ENCODE assay signal across 1 cellular context in genomic region chr14:22984959-22985658, GRCh38.
A peak's percentile ranks its signal among the peaks of the same experiment; 100 is the strongest.
TF ChIP-seq lines count a peak whose summit lies in the region.

No MANE protein-coding gene starts in this region.

TF ChIP-seq in HepG2, 621 proteins besides CTCF, POLR2A, EP300 and RAD21:
- TF ChIP-seq TOPORS (CRISPR knock-in tag; IDR thresholded peaks at IDR 0.05) = 0 out of 2 replicates have a peak, but pooled peaks have one; percentile 64
- TF ChIP-seq SMYD3 (CRISPR knock-in tag; IDR thresholded peaks at IDR 0.05) = peak; percentile 19; the same call in 1 of the 2 replicates
- 0 out of 2 replicates have a peak, but pooled peaks have one; percentile 26 for TF ChIP-seq BRF2 (CRISPR knock-in tag; IDR thresholded peaks at IDR 0.05)
- 0 out of 2 replicates have a peak, but pooled peaks have one; percentile 55 for TF ChIP-seq NONO (IDR thresholded peaks at IDR 0.05)
- TF ChIP-seq NONO (CRISPR knock-in tag; conservative IDR thresholded peaks at IDR 0.05) = no peak
- 0 out of 2 replicates have a peak, but pooled peaks have one; percentile 35 for TF ChIP-seq ZNF232 (CRISPR knock-in tag; IDR thresholded peaks at IDR 0.05; ENCODE audit: borderline replicate concordance)
- TF ChIP-seq SNAPC2 (CRISPR knock-in tag; IDR thresholded peaks at IDR 0.05) = 0 out of 2 replicates have a peak, but pooled peaks have one; percentile 26
- TF ChIP-seq, protein P1, sequence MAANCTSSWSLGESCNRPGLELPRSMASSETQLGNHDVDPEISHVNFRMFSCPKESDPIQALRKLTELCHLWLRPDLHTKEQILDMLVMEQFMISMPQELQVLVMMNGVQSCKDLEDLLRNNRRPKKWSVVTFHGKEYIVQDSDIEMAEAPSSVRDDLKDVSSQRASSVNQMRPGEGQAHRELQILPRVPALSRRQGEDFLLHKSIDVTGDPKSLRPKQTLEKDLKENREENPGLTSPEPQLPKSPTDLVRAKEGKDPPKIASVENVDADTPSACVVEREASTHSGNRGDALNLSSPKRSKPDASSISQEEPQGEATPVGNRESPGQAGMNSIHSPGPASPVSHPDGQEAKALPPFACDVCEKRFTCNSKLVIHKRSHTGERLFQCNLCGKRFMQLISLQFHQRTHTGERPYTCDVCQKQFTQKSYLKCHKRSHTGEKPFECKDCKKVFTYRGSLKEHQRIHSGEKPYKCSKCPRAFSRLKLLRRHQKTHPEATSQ (CRISPR knock-in tag; IDR thresholded peaks at IDR 0.05; ENCODE audit: borderline replicate concordance) = 0 out of 2 replicates have a peak, but pooled peaks have one; percentile 43
- 0 out of 2 replicates have a peak, but pooled peaks have one; percentile 4 for TF ChIP-seq RXRB (CRISPR knock-in tag; IDR thresholded peaks at IDR 0.05; ENCODE audit: borderline replicate concordance)
- TF ChIP-seq TMF1 (CRISPR knock-in tag; IDR thresholded peaks at IDR 0.05; ENCODE audit: low read depth) = 0 out of 2 replicates have a peak, but pooled peaks have one; percentile 35
- TF ChIP-seq NCOA5 (CRISPR knock-in tag; IDR thresholded peaks at IDR 0.05) = 0 out of 2 replicates have a peak, but pooled peaks have one; percentile 68
- TF ChIP-seq NBN (conservative IDR thresholded peaks at IDR 0.05) = peak; percentile 73; the same call in 1 of the 2 replicates
- 0 out of 2 replicates have a peak, but pooled peaks have one; percentile 34 for TF ChIP-seq ARID2 (CRISPR knock-in tag; IDR thresholded peaks at IDR 0.05; ENCODE audit: borderline replicate concordance)
- no peak for TF ChIP-seq ZNF788 (CRISPR knock-in tag; IDR thresholded peaks at IDR 0.05; ENCODE audit: borderline replicate concordance)
- TF ChIP-seq ZBTB40 (IDR thresholded peaks at IDR 0.05) = no peak
- no peak for TF ChIP-seq ZBTB40 (CRISPR knock-in tag; IDR thresholded peaks at IDR 0.05)
- TF ChIP-seq ZNF574 (CRISPR knock-in tag; IDR thresholded peaks at IDR 0.05) = 0 out of 2 replicates have a peak, but pooled peaks have one; percentile 11
- TF ChIP-seq, protein P2, sequence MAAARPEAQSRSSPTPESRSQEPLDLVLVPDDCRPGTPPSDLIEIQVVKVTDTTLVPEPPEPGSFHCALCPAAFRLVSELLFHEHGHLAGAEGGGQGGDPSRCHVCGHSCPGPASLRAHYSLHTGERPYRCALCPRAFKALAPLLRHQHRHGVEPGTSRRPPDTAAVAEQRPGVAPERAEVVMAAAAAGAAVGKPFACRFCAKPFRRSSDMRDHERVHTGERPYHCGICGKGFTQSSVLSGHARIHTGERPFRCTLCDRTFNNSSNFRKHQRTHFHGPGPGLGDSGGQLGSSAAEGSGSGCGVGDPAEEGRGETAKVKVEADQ (CRISPR knock-in tag; IDR thresholded peaks at IDR 0.05; ENCODE audit: borderline replicate concordance) = no peak
- peak; percentile 2; the same call in 1 of the 2 replicates for TF ChIP-seq POLR2G (IDR thresholded peaks at IDR 0.05; ENCODE audit: low read depth, low read length)
- TF ChIP-seq AGO2 (optimal IDR thresholded peaks at IDR 0.05; ENCODE audit: low read depth, low read length) = peak; percentile 12
- TF ChIP-seq, protein P3, sequence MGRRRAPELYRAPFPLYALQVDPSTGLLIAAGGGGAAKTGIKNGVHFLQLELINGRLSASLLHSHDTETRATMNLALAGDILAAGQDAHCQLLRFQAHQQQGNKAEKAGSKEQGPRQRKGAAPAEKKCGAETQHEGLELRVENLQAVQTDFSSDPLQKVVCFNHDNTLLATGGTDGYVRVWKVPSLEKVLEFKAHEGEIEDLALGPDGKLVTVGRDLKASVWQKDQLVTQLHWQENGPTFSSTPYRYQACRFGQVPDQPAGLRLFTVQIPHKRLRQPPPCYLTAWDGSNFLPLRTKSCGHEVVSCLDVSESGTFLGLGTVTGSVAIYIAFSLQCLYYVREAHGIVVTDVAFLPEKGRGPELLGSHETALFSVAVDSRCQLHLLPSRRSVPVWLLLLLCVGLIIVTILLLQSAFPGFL (CRISPR knock-in tag; IDR thresholded peaks at IDR 0.05) = 0 out of 2 replicates have a peak, but pooled peaks have one; percentile 17
- TF ChIP-seq RBFOX2 (IDR thresholded peaks at IDR 0.05; ENCODE audit: low read depth, low read length) = peak; percentile 51; the same call in 1 of the 2 replicates
- no peak for TF ChIP-seq ZNF567 (CRISPR knock-in tag; IDR thresholded peaks at IDR 0.05; ENCODE audit: borderline replicate concordance)
- 0 out of 2 replicates have a peak, but pooled peaks have one; percentile 33 for TF ChIP-seq BORCS8-MEF2B (CRISPR knock-in tag; IDR thresholded peaks at IDR 0.05)
- TF ChIP-seq, protein P4, sequence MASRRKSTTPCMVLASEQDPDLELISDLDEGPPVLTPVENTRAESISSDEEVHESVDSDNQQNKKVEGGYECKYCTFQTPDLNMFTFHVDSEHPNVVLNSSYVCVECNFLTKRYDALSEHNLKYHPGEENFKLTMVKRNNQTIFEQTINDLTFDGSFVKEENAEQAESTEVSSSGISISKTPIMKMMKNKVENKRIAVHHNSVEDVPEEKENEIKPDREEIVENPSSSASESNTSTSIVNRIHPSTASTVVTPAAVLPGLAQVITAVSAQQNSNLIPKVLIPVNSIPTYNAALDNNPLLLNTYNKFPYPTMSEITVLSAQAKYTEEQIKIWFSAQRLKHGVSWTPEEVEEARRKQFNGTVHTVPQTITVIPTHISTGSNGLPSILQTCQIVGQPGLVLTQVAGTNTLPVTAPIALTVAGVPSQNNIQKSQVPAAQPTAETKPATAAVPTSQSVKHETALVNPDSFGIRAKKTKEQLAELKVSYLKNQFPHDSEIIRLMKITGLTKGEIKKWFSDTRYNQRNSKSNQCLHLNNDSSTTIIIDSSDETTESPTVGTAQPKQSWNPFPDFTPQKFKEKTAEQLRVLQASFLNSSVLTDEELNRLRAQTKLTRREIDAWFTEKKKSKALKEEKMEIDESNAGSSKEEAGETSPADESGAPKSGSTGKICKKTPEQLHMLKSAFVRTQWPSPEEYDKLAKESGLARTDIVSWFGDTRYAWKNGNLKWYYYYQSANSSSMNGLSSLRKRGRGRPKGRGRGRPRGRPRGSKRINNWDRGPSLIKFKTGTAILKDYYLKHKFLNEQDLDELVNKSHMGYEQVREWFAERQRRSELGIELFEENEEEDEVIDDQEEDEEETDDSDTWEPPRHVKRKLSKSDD (CRISPR knock-in tag; IDR thresholded peaks at IDR 0.05; ENCODE audit: low read depth) = no peak
